ENCODE assay signal across 8 cellular contexts in genomic region chr13:113364371-113364932, GRCh38. TPM values are rescaled to one million over a fixed set of nuclear protein-coding genes. Genes with fewer than 3 reads are reported as not detected.
DNase-seq lines count a peak whose midpoint lies in the region; ATAC-seq and TF ChIP-seq lines count a peak whose summit lies in the region.

No MANE protein-coding gene starts in this region.

- H3K4me3 ChIP-seq in PC-9 (peak overlapping the region; percentile 48; the same call in 1 of the 2 replicates), fibroblast of mammary gland (ENCODE audit: control insufficient read depth, low read depth, low read length) (peak overlapping the region; percentile 29), ovary (peak overlapping the region; percentile 48)

- H3K27me3 ChIP-seq in PC-9 (ENCODE audit: insufficient read depth, low read depth): no peaks in the 10 kb centered on the region
- no peaks in the 10 kb centered on the region for H3K27me3 ChIP-seq in ovary

- 2 to 4% (median 4%) methylated on average over 35 to 36 of the region's 41 CpGs for whole genome bisulfite sequencing in ovary, 3 donors

- no peak overlapping the region for H3K27ac ChIP-seq in PC-9
- H3K27ac ChIP-seq in ovary: peak overlapping the region; percentile 66 to 80

- CTCF ChIA-PET in PC-9 (lab: Charles Lee): no interaction called here

- no peak for ATAC-seq in HG02759 (IDR thresholded peaks at IDR 0.05; ENCODE audit: unreplicated experiment)

- H3K36me3 ChIP-seq in PC-9 (ENCODE audit: low read depth): no peaks in the 10 kb centered on the region
- no peaks in the 10 kb centered on the region for H3K36me3 ChIP-seq in ovary

- 0 out of 2 replicates have a peak, but pooled peaks cover 5% of the 10 kb centered on the region for H4K20me1 ChIP-seq in PC-9 (ENCODE audit: insufficient read depth)

- no peak for TF ChIP-seq EP300 in ovary (IDR thresholded peaks at IDR 0.05)

- H3F3A ChIP-seq in PC-9 (ENCODE audit: insufficient read depth, low read depth): peaks cover 10% of the 10 kb centered on the region; the same call in 1 of the 2 replicates

- H3K9me3 ChIP-seq in PC-9 (ENCODE audit: insufficient read depth, low read depth): no peaks in the 10 kb centered on the region
- no peaks in the 10 kb centered on the region for H3K9me3 ChIP-seq in ovary

- no peak for TF ChIP-seq CTCF in PC-9 (conservative IDR thresholded peaks at IDR 0.05)
- TF ChIP-seq CTCF in fibroblast of mammary gland (conservative IDR thresholded peaks at IDR 0.05; ENCODE audit: control insufficient read depth, insufficient read depth, low read depth, low read length): no peak
- no peak for TF ChIP-seq CTCF in ovary (IDR thresholded peaks at IDR 0.05)

- peak; percentile 61 for DNase-seq in AG08396 (ENCODE audit: low spot score)
- peak in 1 of 2 experiments; percentile 18 for DNase-seq in PC-9
- no peak for DNase-seq in fibroblast of mammary gland (ENCODE audit: low read depth)
- DNase-seq in ovary: peak in 2 of 5 donors; percentile 45 to 77
- DNase-seq in islet precursor cell: no peak
- no peak for DNase-seq in kidney tubule cell (ENCODE audit: low spot score)
- DNase-seq in NCI-H82 (lab: John Stamatoyannopoulos, UW): no peak

- peaks cover 4% of the 10 kb centered on the region; the same call in 1 of the 2 replicates for H3K79me2 ChIP-seq in PC-9 (ENCODE audit: low read depth)

- H3K4me2 ChIP-seq in PC-9: peak overlapping the region; percentile 74

- no peak for TF ChIP-seq POLR2A in ovary (IDR thresholded peaks at IDR 0.05)

- H3K4me1 ChIP-seq in PC-9 (replicated peaks; ENCODE audit: insufficient read depth) (no peaks in the 10 kb centered on the region; the same call in 1 of the 2 replicates), ovary (ENCODE audit: insufficient read depth) (peaks cover 15% of the 10 kb centered on the region)

- intact Hi-C loops in PC-9 (cut with micrococcal nuclease; ENCODE audit: unreplicated experiment): no loop called here
- intact Hi-C loops in ovary (cut with DNase I): loop anchor here in 1 of 4 donors (2.0 to 10.0 kb wide), 2 partner anchors 68 to 210 kb away; partner anchors contain the start of genes LAMP1 and PROZ

- H3K9me2 ChIP-seq in PC-9 (ENCODE audit: insufficient read depth): no peaks in the 10 kb centered on the region

- BruUV-seq in PC-9 (replicated peaks; lab: Mats Ljungman, UMichigan): no TSS peak

- POLR2A ChIA-PET in PC-9 (lab: Charles Lee; ENCODE audit: unreplicated experiment): no interaction called here

- H2AFZ ChIP-seq in PC-9: peak overlapping the region; percentile 75; the same call in 1 of the 2 replicates

RNA-seq across cellular contexts. Expression of gene GRTP1, which starts 0.5 kb away (rescaled TPM):
- total RNA-seq in PC-9 (2021) (22.2 and 22.9 TPM in 2 replicates), ovary (10 to 100 TPM in 6 of 7 donors, 1 to 10 TPM in 1; 7.1 to 14.8 (median 12.2) TPM)
- 10 to 100 TPM in 1 of 2 donors, 1 to 10 TPM in 1; 3.0 to 11.1 TPM for polyA plus RNA-seq in ovary
